Comparison of ENCODE assay signal across 2 cellular contexts in genomic region chr9:127763918-127764384, GRCh38.
TF ChIP-seq lines count a peak whose summit lies in the region.

No MANE protein-coding gene starts in this region.

TF ChIP-seq in GM12878, 131 proteins besides CTCF, POLR2A, EP300 and RAD21:
- TF ChIP-seq ATF3 (IDR thresholded peaks at IDR 0.05; ENCODE audit: borderline replicate concordance, extremely low read depth, low read depth, low read length) (no peak), IRF4 (IDR thresholded peaks at IDR 0.05; ENCODE audit: low read depth, low read length) (no peak), SMC3 (IDR thresholded peaks at IDR 0.05; ENCODE audit: borderline replicate concordance, low read length) (peak; percentile 50; the same call in 1 of the 2 replicates), PAX8 (IDR thresholded peaks at IDR 0.05) (no peak), NR2F1 (conservative IDR thresholded peaks at IDR 0.05) (no peak), REST (IDR thresholded peaks at IDR 0.05; ENCODE audit: low read depth, low read length) (no peak), LARP7 (IDR thresholded peaks at IDR 0.05) (no peak)

TF ChIP-seq in liver, 16 proteins besides CTCF, POLR2A, EP300 and RAD21:
- TF ChIP-seq SP1 (IDR thresholded peaks at IDR 0.05) (peak; percentile 61), HNF4G (IDR thresholded peaks at IDR 0.05) (no peak), HNF4A (conservative IDR thresholded peaks at IDR 0.05) (no peak), EGR1 (IDR thresholded peaks at IDR 0.05; ENCODE audit: low read depth in 2 of 2) (peak; percentile 61 to 68), REST (IDR thresholded peaks at IDR 0.05) (peak; percentile 22), YY1 (IDR thresholded peaks at IDR 0.05) (no peak), FOXA2 (IDR thresholded peaks at IDR 0.05) (no peak), ZBTB33 (IDR thresholded peaks at IDR 0.05) (no peak), JUND (IDR thresholded peaks at IDR 0.05) (no peak), ATF3 (IDR thresholded peaks at IDR 0.05) (no peak), TAF1 (conservative IDR thresholded peaks at IDR 0.05) (no peak), RXRA (IDR thresholded peaks at IDR 0.05) (peak in 1 of 2 donors; percentile 26), FOXA1 (IDR thresholded peaks at IDR 0.05) (no peak), MAX (IDR thresholded peaks at IDR 0.05) (peak; percentile 63), GABPA (IDR thresholded peaks at IDR 0.05 in 1 of 2, conservative IDR thresholded peaks at IDR 0.05 in 1 of 2) (no peak), NR2F2 (IDR thresholded peaks at IDR 0.05) (peak; percentile 97)
